1 cellular context compared by ENCODE assay signal in genomic region chr1:54199765-54200518, GRCh38.
TF ChIP-seq lines count a peak whose summit lies in the region.

TSS of gene CYB5RL (minus strand) at chr1:54200030. CDS start at chr1:54195616, 4,414 bp downstream.
TSS of gene MRPL37 (plus strand) at chr1:54200167. CDS start at chr1:54200244, 77 bp downstream.

TF ChIP-seq in HepG2, 621 proteins besides CTCF, POLR2A, EP300 and RAD21 (continued from another document and continues in another):
- TF ChIP-seq, protein P1, sequence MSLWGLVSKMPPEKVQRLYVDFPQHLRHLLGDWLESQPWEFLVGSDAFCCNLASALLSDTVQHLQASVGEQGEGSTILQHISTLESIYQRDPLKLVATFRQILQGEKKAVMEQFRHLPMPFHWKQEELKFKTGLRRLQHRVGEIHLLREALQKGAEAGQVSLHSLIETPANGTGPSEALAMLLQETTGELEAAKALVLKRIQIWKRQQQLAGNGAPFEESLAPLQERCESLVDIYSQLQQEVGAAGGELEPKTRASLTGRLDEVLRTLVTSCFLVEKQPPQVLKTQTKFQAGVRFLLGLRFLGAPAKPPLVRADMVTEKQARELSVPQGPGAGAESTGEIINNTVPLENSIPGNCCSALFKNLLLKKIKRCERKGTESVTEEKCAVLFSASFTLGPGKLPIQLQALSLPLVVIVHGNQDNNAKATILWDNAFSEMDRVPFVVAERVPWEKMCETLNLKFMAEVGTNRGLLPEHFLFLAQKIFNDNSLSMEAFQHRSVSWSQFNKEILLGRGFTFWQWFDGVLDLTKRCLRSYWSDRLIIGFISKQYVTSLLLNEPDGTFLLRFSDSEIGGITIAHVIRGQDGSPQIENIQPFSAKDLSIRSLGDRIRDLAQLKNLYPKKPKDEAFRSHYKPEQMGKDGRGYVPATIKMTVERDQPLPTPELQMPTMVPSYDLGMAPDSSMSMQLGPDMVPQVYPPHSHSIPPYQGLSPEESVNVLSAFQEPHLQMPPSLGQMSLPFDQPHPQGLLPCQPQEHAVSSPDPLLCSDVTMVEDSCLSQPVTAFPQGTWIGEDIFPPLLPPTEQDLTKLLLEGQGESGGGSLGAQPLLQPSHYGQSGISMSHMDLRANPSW (CRISPR knock-in tag; IDR thresholded peaks at IDR 0.05; ENCODE audit: borderline replicate concordance), result no peak
- TF ChIP-seq ZNF773 (CRISPR knock-in tag; IDR thresholded peaks at IDR 0.05; ENCODE audit: borderline replicate concordance) (0 out of 2 replicates have a peak, but pooled peaks have one; percentile 44), THAP7 (CRISPR knock-in tag; IDR thresholded peaks at IDR 0.05) (no peak), PLRG1 (conservative IDR thresholded peaks at IDR 0.05) (no peak), ZNF746 (CRISPR knock-in tag; IDR thresholded peaks at IDR 0.05) (no peak), ZNF556 (CRISPR knock-in tag; IDR thresholded peaks at IDR 0.05; ENCODE audit: borderline replicate concordance) (no peak), REPIN1 (CRISPR knock-in tag; IDR thresholded peaks at IDR 0.05; ENCODE audit: borderline replicate concordance, low read depth) (peak; percentile 54; the same call in 1 of the 2 replicates), PCBP1 (IDR thresholded peaks at IDR 0.05; ENCODE audit: borderline replicate concordance, low read depth, low read length) (no peak), HNF4G (IDR thresholded peaks at IDR 0.05; ENCODE audit: borderline replicate concordance, low read depth, low read length) (0 out of 2 replicates have a peak, but pooled peaks have one; percentile 34), HNF4G (CRISPR knock-in tag; IDR thresholded peaks at IDR 0.05; ENCODE audit: borderline replicate concordance, low read depth) (no peak), ZNF33B (CRISPR knock-in tag; IDR thresholded peaks at IDR 0.05) (no peak), ZNF335 (CRISPR knock-in tag; IDR thresholded peaks at IDR 0.05) (no peak), MYNN (CRISPR knock-in tag; IDR thresholded peaks at IDR 0.05; ENCODE audit: low read depth) (no peak), ZNF841 (CRISPR knock-in tag; IDR thresholded peaks at IDR 0.05; ENCODE audit: borderline replicate concordance) (no peak), SUZ12 (IDR thresholded peaks at IDR 0.05; ENCODE audit: low read depth, low read length) (peak; percentile 40; the same call in 1 of the 2 replicates), TARDBP (CRISPR knock-in tag; IDR thresholded peaks at IDR 0.05) (no peak), KLF12 (CRISPR knock-in tag; IDR thresholded peaks at IDR 0.05; ENCODE audit: borderline replicate concordance) (peak; percentile 84; the same call in 1 of the 2 replicates), HCFC1 (IDR thresholded peaks at IDR 0.05; ENCODE audit: low read depth, low read length) (no peak), ZBTB25 (CRISPR knock-in tag; IDR thresholded peaks at IDR 0.05) (peak; percentile 44), ZNF230 (CRISPR knock-in tag; IDR thresholded peaks at IDR 0.05) (0 out of 2 replicates have a peak, but pooled peaks have one; percentile 42), ZUFSP (CRISPR knock-in tag; IDR thresholded peaks at IDR 0.05; ENCODE audit: borderline replicate concordance) (no peak), ZNF670 (CRISPR knock-in tag; IDR thresholded peaks at IDR 0.05; ENCODE audit: borderline replicate concordance) (0 out of 2 replicates have a peak, but pooled peaks have one; percentile 23), RAD51 (IDR thresholded peaks at IDR 0.05; ENCODE audit: borderline replicate concordance) (no peak), ZNF687 (CRISPR knock-in tag; IDR thresholded peaks at IDR 0.05) (peak; percentile 84), ARNTL (CRISPR knock-in tag; IDR thresholded peaks at IDR 0.05) (no peak), MIER2 (CRISPR knock-in tag; IDR thresholded peaks at IDR 0.05) (no peak), ZEB1 (IDR thresholded peaks at IDR 0.05; ENCODE audit: insufficient replicate concordance, low read depth) (no peak), PHF5A (CRISPR knock-in tag; IDR thresholded peaks at IDR 0.05; ENCODE audit: low read depth, unreplicated experiment) (no peak), STAG1 (CRISPR knock-in tag; IDR thresholded peaks at IDR 0.05) (peak; percentile 7; the same call in 1 of the 2 replicates), CENPT (CRISPR knock-in tag; IDR thresholded peaks at IDR 0.05; ENCODE audit: low read depth) (no peak), ZNF251 (CRISPR knock-in tag; IDR thresholded peaks at IDR 0.05) (no peak), ISL2 (CRISPR knock-in tag; IDR thresholded peaks at IDR 0.05) (peak; percentile 54; the same call in 1 of the 2 replicates), ATRX (CRISPR knock-in tag; IDR thresholded peaks at IDR 0.05; ENCODE audit: borderline replicate concordance) (no peak), ZNF644 (CRISPR knock-in tag; IDR thresholded peaks at IDR 0.05; ENCODE audit: low read depth) (no peak), ZBTB14 (CRISPR knock-in tag; IDR thresholded peaks at IDR 0.05) (no peak)
- TF ChIP-seq, protein P2, sequence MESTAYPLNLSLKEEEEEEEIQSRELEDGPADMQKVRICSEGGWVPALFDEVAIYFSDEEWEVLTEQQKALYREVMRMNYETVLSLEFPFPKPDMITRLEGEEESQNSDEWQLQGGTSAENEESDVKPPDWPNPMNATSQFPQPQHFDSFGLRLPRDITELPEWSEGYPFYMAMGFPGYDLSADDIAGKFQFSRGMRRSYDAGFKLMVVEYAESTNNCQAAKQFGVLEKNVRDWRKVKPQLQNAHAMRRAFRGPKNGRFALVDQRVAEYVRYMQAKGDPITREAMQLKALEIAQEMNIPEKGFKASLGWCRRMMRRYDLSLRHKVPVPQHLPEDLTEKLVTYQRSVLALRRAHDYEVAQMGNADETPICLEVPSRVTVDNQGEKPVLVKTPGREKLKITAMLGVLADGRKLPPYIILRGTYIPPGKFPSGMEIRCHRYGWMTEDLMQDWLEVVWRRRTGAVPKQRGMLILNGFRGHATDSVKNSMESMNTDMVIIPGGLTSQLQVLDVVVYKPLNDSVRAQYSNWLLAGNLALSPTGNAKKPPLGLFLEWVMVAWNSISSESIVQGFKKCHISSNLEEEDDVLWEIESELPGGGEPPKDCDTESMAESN (CRISPR knock-in tag; conservative IDR thresholded peaks at IDR 0.05), result peak; percentile 59; the same call in 1 of the 2 replicates
- TF ChIP-seq, protein P3, sequence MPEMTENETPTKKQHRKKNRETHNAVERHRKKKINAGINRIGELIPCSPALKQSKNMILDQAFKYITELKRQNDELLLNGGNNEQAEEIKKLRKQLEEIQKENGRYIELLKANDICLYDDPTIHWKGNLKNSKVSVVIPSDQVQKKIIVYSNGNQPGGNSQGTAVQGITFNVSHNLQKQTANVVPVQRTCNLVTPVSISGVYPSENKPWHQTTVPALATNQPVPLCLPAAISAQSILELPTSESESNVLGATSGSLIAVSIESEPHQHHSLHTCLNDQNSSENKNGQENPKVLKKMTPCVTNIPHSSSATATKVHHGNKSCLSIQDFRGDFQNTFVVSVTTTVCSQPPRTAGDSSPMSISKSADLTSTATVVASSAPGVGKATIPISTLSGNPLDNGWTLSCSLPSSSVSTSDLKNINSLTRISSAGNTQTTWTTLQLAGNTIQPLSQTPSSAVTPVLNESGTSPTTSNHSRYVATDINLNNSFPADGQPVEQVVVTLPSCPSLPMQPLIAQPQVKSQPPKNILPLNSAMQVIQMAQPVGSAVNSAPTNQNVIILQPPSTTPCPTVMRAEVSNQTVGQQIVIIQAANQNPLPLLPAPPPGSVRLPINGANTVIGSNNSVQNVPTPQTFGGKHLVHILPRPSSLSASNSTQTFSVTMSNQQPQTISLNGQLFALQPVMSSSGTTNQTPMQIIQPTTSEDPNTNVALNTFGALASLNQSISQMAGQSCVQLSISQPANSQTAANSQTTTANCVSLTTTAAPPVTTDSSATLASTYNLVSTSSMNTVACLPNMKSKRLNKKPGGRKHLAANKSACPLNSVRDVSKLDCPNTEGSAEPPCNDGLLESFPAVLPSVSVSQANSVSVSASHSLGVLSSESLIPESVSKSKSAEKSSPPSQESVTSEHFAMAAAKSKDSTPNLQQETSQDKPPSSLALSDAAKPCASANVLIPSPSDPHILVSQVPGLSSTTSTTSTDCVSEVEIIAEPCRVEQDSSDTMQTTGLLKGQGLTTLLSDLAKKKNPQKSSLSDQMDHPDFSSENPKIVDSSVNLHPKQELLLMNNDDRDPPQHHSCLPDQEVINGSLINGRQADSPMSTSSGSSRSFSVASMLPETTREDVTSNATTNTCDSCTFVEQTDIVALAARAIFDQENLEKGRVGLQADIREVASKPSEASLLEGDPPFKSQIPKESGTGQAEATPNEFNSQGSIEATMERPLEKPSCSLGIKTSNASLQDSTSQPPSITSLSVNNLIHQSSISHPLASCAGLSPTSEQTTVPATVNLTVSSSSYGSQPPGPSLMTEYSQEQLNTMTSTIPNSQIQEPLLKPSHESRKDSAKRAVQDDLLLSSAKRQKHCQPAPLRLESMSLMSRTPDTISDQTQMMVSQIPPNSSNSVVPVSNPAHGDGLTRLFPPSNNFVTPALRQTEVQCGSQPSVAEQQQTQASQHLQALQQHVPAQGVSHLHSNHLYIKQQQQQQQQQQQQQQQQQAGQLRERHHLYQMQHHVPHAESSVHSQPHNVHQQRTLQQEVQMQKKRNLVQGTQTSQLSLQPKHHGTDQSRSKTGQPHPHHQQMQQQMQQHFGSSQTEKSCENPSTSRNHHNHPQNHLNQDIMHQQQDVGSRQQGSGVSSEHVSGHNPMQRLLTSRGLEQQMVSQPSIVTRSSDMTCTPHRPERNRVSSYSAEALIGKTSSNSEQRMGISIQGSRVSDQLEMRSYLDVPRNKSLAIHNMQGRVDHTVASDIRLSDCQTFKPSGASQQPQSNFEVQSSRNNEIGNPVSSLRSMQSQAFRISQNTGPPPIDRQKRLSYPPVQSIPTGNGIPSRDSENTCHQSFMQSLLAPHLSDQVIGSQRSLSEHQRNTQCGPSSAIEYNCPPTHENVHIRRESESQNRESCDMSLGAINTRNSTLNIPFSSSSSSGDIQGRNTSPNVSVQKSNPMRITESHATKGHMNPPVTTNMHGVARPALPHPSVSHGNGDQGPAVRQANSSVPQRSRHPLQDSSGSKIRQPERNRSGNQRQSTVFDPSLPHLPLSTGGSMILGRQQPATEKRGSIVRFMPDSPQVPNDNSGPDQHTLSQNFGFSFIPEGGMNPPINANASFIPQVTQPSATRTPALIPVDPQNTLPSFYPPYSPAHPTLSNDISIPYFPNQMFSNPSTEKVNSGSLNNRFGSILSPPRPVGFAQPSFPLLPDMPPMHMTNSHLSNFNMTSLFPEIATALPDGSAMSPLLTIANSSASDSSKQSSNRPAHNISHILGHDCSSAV (CRISPR knock-in tag; IDR thresholded peaks at IDR 0.05; ENCODE audit: borderline replicate concordance), result no peak
